1 cellular context compared by ENCODE assay signal in the genomic region with DNA sequence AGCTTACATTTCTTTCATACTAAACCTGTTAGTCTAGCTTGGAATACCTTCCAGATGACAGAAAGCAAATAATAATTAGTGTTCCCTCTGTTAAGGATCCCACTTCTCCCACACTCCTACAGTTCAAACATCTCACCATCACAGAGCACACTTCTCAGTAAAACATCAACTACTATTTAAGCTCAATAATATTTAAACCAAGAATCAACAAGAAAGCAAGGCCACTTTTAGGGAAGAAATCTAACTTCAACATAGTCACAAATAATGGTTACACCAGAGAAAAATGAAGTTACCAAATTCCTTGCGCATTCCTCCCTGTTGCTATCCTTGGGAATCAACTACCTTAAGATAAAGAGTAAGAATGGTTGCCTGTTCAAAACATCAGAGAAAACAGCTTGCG.
TF ChIP-seq lines count a peak whose summit lies in the region.

No MANE protein-coding gene starts in this region.

TF ChIP-seq in IMR-90, 13 proteins besides CTCF, POLR2A, EP300 and RAD21 (continued from another document):
- TF ChIP-seq NFE2L2 (IDR thresholded peaks at IDR 0.05; ENCODE audit: low read depth, low read length) (no peak), ELK1 (IDR thresholded peaks at IDR 0.05; ENCODE audit: borderline replicate concordance, low read depth, low read length) (no peak), BHLHE40 (IDR thresholded peaks at IDR 0.05; ENCODE audit: low read depth, low read length) (no peak), MXI1 (IDR thresholded peaks at IDR 0.05; ENCODE audit: borderline replicate concordance, low read depth, low read length) (no peak), RFX5 (IDR thresholded peaks at IDR 0.05; ENCODE audit: low read depth, low read length) (no peak)
